24 cellular contexts compared by ENCODE assay signal in genomic region chr17:73669771-73670170, GRCh38. TPM values are rescaled to one million over a fixed set of nuclear protein-coding genes. Genes with fewer than 3 reads are reported as not detected.
DNase-seq lines count a peak whose midpoint lies in the region; ATAC-seq, FAIRE-seq and TF ChIP-seq lines count a peak whose summit lies in the region.
"Had no signal": no experiment of that assay in that cellular context is flagged by ENCODE, and none has a peak within 500 bp of the region (broad histone marks: within the 10 kb centered on the region; RNA-seq: fewer than 3 reads in every experiment).

No MANE protein-coding gene starts in this region.

- H3K27me3 ChIP-seq in HepG2 (ENCODE audit: control insufficient read depth in 1 of 2, insufficient read depth in 2 of 2, low read length in 2 of 2) (0 out of 5 replicates have a peak, but pooled peaks cover 0 to 3% of the 10 kb centered on the region in 2 experiments), right lobe of liver (no peaks in the 10 kb centered on the region), esophagus muscularis mucosa (peaks cover 0 to 27% (median 0%) of the 10 kb centered on the region in 4 donors)
- H3K27me3 ChIP-seq: BLaER1 treated with 17β-estradiol and CSF1 and Interleukin-3, amounts not matched to agents 10 nM and 100 nM had no signal

- H2AFZ ChIP-seq in HepG2 (ENCODE audit: low read length): no peak overlapping the region

- intact Hi-C loops in HepG2 (cut with micrococcal nuclease; ENCODE audit: unreplicated experiment): no loop called here
- intact Hi-C loops in right lobe of liver (cut with DNase I): no loop called here
- intact Hi-C loops in esophagus muscularis mucosa (cut with DNase I): no loop called here

- H3K4me3 ChIP-seq in HepG2 (replicated peaks in 1 of 3; ENCODE audit: insufficient read depth in 1 of 3, low read depth in 2 of 3, low read length in 3 of 3) (no peak overlapping the region), right lobe of liver (no peak overlapping the region), esophagus muscularis mucosa (no peak overlapping the region)
- H3K4me3 ChIP-seq: A549; BLaER1 treated with 17β-estradiol and CSF1 and Interleukin-3, amounts not matched to agents 10 nM and 100 nM; GM12878 had no signal

- CTCF ChIA-PET in HepG2 (lab: Yijun Ruan, JAX; ENCODE audit: low intra/inter-chr PET ratio, low total read pairs): no interaction called here

- ATAC-seq in HepG2 (no peak), right lobe of liver (no peak), HG03432 (IDR thresholded peaks at IDR 0.05; ENCODE audit: unreplicated experiment) (no peak)
- ATAC-seq: A549, GM12878 had no signal

- H3K27ac ChIP-seq in HepG2 (ENCODE audit: extremely low read length, insufficient read depth, low read length): no peak overlapping the region
- no peak overlapping the region for H3K27ac ChIP-seq in right lobe of liver
- H3K27ac ChIP-seq in esophagus muscularis mucosa (replicated peaks in 1 of 4): no peak overlapping the region
- H3K27ac ChIP-seq: 22Rv1; A549; BLaER1 treated with 17β-estradiol and CSF1 and Interleukin-3, amounts not matched to agents 10 nM and 100 nM had no signal

- no peak overlapping the region for H3K9ac ChIP-seq in HepG2 (ENCODE audit: insufficient read depth, low read depth, low read length)
- H3K9ac ChIP-seq: BLaER1 treated with 17β-estradiol and CSF1 and Interleukin-3, amounts not matched to agents 10 nM and 100 nM had no signal

- H3K9me3 ChIP-seq in HepG2 (ENCODE audit: low read length) (peaks cover 8% of the 10 kb centered on the region), right lobe of liver (no peaks in the 10 kb centered on the region), esophagus muscularis mucosa (peaks cover 0 to 10% (median 6%) of the 10 kb centered on the region in 4 donors)

- no peak for FAIRE-seq in HepG2 (lab: Jason Lieb, UNC)
- FAIRE-seq: GM12878, GM12892, GM18507 had no signal

- TF ChIP-seq POLR2A in HepG2 (IDR thresholded peaks at IDR 0.05; ENCODE audit: insufficient read depth in 1 of 2, low read depth in 2 of 2, low read length in 2 of 2) (no peak), right lobe of liver (IDR thresholded peaks at IDR 0.05) (no peak), esophagus muscularis mucosa (IDR thresholded peaks at IDR 0.05; ENCODE audit: low read depth) (no peak)

- H3K4me1 ChIP-seq in HepG2 (ENCODE audit: insufficient read depth, low read length) (no peaks in the 10 kb centered on the region), right lobe of liver (no peaks in the 10 kb centered on the region), esophagus muscularis mucosa (no peaks in the 10 kb centered on the region)
- H3K4me1 ChIP-seq: A549 had no signal

- POLR2A ChIA-PET in HepG2 (lab: Yijun Ruan, JAX): no interaction called here

- TF ChIP-seq RAD21 in HepG2 (CRISPR knock-in tag; IDR thresholded peaks at IDR 0.05): no peak

- H3K79me2 ChIP-seq in HepG2 (ENCODE audit: insufficient read depth, low read length): no peaks in the 10 kb centered on the region

- BruUV-seq in HepG2 (replicated peaks; lab: Mats Ljungman, UMichigan): no TSS peak

- H3K36me3 ChIP-seq in HepG2 (replicated peaks in 1 of 2; ENCODE audit: control insufficient read depth in 1 of 2, insufficient read depth in 2 of 2, low read length in 2 of 2): no peaks in the 10 kb centered on the region
- H3K36me3 ChIP-seq in right lobe of liver: no peaks in the 10 kb centered on the region
- no peaks in the 10 kb centered on the region for H3K36me3 ChIP-seq in esophagus muscularis mucosa
- H3K36me3 ChIP-seq: BLaER1 treated with 17β-estradiol and CSF1 and Interleukin-3, amounts not matched to agents 10 nM and 100 nM had no signal

- TF ChIP-seq CTCF in HepG2 (CRISPR knock-in tag; IDR thresholded peaks at IDR 0.05) (no peak), right lobe of liver (IDR thresholded peaks at IDR 0.05) (no peak), esophagus muscularis mucosa (IDR thresholded peaks at IDR 0.05) (no peak)

- DNase-seq in HepG2 (ENCODE audit: low spot score) (no peak), right lobe of liver (no peak), esophagus muscularis mucosa (ENCODE audit: extremely low spot score) (peak; percentile 47), hepatic stellate cell (ENCODE audit: low spot score) (no peak)
- DNase-seq: AML-193; CD4-positive, alpha-beta memory T cell; CD4-positive, CD25-positive, alpha-beta regulatory T cell; CD8-positive, alpha-beta memory T cell; COR-L47; DMS 273 treated with DMSO at 0.1 percent for 48 hours; DMS153; DMS53; DMS79; DND-41; EL; GDM1 had no signal

- H4K20me1 ChIP-seq in HepG2 (ENCODE audit: insufficient read depth, low read length): no peaks in the 10 kb centered on the region
- H4K20me1 ChIP-seq: BLaER1 treated with 17β-estradiol and CSF1 and Interleukin-3, amounts not matched to agents 10 nM and 100 nM had no signal

- whole genome bisulfite sequencing in HepG2 (ENCODE audit: low lambda C conversion rate): 1% methylated on average over 3 of the region's 3 CpGs
- WGBS in right lobe of liver (ENCODE audit: insufficient coverage, low coverage, low lambda C conversion rate, missing lambda C conversion rate): 48% methylated on average over 3 of the region's 3 CpGs
- WGBS in esophagus muscularis mucosa: 78% methylated on average over 3 of the region's 3 CpGs

- H3K4me2 ChIP-seq in HepG2 (ENCODE audit: low read depth, low read length): no peak overlapping the region
- H3K4me2 ChIP-seq: A549; BLaER1 treated with 17β-estradiol and CSF1 and Interleukin-3, amounts not matched to agents 10 nM and 100 nM had no signal

- TF ChIP-seq EP300 in HepG2 (IDR thresholded peaks at IDR 0.05; ENCODE audit: low read depth in 2 of 2, low read length in 2 of 2) (no peak), HepG2 (CRISPR knock-in tag; IDR thresholded peaks at IDR 0.05; ENCODE audit: borderline replicate concordance) (no peak), esophagus muscularis mucosa (IDR thresholded peaks at IDR 0.05) (no peak)

- in situ Hi-C loops in HepG2 (cut with HindIII; ENCODE audit: extremely low pct_ligation_motif_present, low pct_unique_long_range_greater_than_20kb): no loop called here

TF ChIP-seq in HepG2, 621 proteins besides CTCF, POLR2A, EP300 and RAD21:
- TF ChIP-seq ZNF709 (CRISPR knock-in tag; IDR thresholded peaks at IDR 0.05): peak; percentile 99
- TF ChIP-seq ZBTB14 (CRISPR knock-in tag; IDR thresholded peaks at IDR 0.05): no peak
- TF ChIP-seq FOXC1 (CRISPR knock-in tag; IDR thresholded peaks at IDR 0.05; ENCODE audit: borderline replicate concordance): no peak
- no peak for TF ChIP-seq HDAC6 (IDR thresholded peaks at IDR 0.05; ENCODE audit: low read depth, low read length)
- no peak for TF ChIP-seq ZNF788 (CRISPR knock-in tag; IDR thresholded peaks at IDR 0.05; ENCODE audit: borderline replicate concordance)
- no peak for TF ChIP-seq PAF1 (CRISPR knock-in tag; IDR thresholded peaks at IDR 0.05)
- no peak for TF ChIP-seq GFI1 (CRISPR knock-in tag; IDR thresholded peaks at IDR 0.05; ENCODE audit: borderline replicate concordance)
- no peak for TF ChIP-seq NR2F2 (IDR thresholded peaks at IDR 0.05; ENCODE audit: borderline replicate concordance, low read depth)
TF ChIP-seq in HepG2: peak in this region for 1.

RNA-seq across cellular contexts. Expression of gene SDK2, which starts 25.5 kb away (rescaled TPM):
- not detected in 2 replicates for total RNA-seq in HepG2 (2016; rRNA removed; fragmentation: Illumina TruSeq; extraction: Trizol)
- total RNA-seq in HepG2 (2016; cell fraction: cytosol; rRNA removed; fragmentation: Illumina TruSeq; extraction: Trizol; ENCODE audit: low read depth): 0.18 TPM in 1 of 2 replicates, not detected in the other
- not detected in 2 replicates for total RNA-seq in HepG2 (2016; cell fraction: insoluble cytoplasmic fraction; rRNA removed; fragmentation: Illumina TruSeq; extraction: Trizol)
- total RNA-seq in HepG2 (2016; cell fraction: membrane; rRNA removed; fragmentation: Illumina TruSeq; extraction: Trizol): not detected in 2 replicates
- total RNA-seq in HepG2 (2016; cell fraction: nucleus; rRNA removed; fragmentation: Illumina TruSeq; extraction: Trizol): not detected in 2 replicates
- polyA plus RNA-seq in HepG2 (2011; rRNA removed): not detected in 2 replicates
- polyA plus RNA-seq in HepG2 (2011; cell fraction: cytosol; rRNA removed): not detected in 2 replicates
- polyA plus RNA-seq in HepG2 (2011; cell fraction: nucleus; rRNA removed): not detected in 2 replicates
- polyA plus RNA-seq in HepG2 (2012): not detected in 2 replicates
- not detected in 2 replicates for polyA plus RNA-seq in HepG2 (2016; cell fraction: cytosol; fragmentation: Illumina TruSeq; extraction: Trizol; ENCODE audit: low read depth)
- polyA plus RNA-seq in HepG2 (2016; cell fraction: insoluble cytoplasmic fraction; fragmentation: Illumina TruSeq; extraction: Trizol; ENCODE audit: low read depth): not detected in 2 replicates
- not detected in 2 replicates for polyA plus RNA-seq in HepG2 (2016; cell fraction: membrane; fragmentation: Illumina TruSeq; extraction: Trizol; ENCODE audit: low read depth)
- polyA plus RNA-seq in HepG2 (2016; cell fraction: nucleus; fragmentation: Illumina TruSeq; extraction: Trizol; ENCODE audit: insufficient read depth, low read depth): not detected in 2 replicates
- not detected in 2 replicates for polyA minus RNA-seq in HepG2 (2011; rRNA and poly(A)+ RNA removed; ENCODE audit: low replicate concordance)
- not detected in 2 replicates for polyA minus RNA-seq in HepG2 (2011; cell fraction: cytosol; rRNA and poly(A)+ RNA removed)
- polyA minus RNA-seq in HepG2 (2011; cell fraction: nucleus; rRNA and poly(A)+ RNA removed): not detected in 2 replicates
- under 1 TPM; 0.11 to 0.46 (median 0.25) TPM for total RNA-seq in right lobe of liver
- total RNA-seq in esophagus muscularis mucosa: 1 to 10 TPM in 2 of 4 donors, under 1 TPM in 2; 0.42 to 2.0 (median 1.2) TPM
- polyA plus RNA-seq: CD14-positive monocyte had no signal
